ENCODE assay signal across 9 cellular contexts in the genomic region with DNA sequence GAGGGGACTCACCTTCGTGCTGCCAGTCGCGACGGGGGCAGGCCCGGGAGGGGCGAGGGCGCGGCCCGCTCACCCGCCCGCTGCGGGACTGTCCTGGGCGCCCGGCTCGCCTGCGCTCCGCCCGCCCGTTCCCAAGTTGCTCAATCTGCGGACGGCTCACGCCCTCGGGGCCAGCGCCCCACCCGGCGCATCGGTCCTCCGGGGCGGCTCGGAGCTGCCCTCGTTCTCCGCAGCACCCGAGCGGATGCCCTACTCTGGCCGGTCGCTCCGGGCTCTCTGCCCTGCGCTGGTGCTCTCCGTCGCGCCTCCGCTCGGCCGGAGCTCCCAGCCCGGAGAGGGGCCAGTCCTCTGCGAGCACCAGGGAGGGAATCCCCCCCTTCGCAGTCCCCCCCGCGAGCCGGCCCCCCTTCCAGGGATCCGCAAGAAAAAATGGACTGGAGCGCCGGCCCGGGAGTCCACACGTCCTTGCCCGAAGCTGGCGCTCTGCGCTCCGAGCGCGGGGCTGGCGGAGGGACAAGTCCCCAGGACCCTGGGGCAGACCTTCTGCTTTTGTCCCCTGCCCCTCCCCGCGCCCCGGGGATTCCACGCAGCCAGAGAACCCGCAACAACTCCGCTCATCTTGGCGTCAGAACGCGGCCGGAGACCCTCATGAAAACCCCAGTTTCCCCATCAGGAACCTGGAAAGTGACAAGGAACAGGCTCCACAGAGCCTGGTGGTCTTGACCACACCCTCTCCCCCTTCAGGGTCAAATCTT.
DNase-seq lines count a peak whose midpoint lies in the region; ATAC-seq lines count a peak whose summit lies in the region.
"Had no signal": no experiment of that assay in that cellular context is flagged by ENCODE, and none has a peak within 500 bp of the region (broad histone marks: within the 10 kb centered on the region; RNA-seq: fewer than 3 reads in every experiment).

A gene with protein sequence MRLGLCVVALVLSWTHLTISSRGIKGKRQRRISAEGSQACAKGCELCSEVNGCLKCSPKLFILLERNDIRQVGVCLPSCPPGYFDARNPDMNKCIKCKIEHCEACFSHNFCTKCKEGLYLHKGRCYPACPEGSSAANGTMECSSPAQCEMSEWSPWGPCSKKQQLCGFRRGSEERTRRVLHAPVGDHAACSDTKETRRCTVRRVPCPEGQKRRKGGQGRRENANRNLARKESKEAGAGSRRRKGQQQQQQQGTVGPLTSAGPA (minus strand): TSS at position 339 of the 755 bp plus-strand sequence. CDS start 5,231 bp downstream, outside the sequence.

- H3K4me1 Mint-ChIP-seq in activated naive CD8-positive, alpha-beta T cell (ENCODE audit: low read depth), result peaks cover 10% of the 10 kb centered on the region

- peaks cover 55 to 57% of the 10 kb centered on the region in 2 donors for H3K27me3 ChIP-seq in stomach smooth muscle (ENCODE audit: control insufficient read depth in 1 of 2, insufficient read depth in 2 of 2, low read length in 2 of 2)

- H3K36me3 Mint-ChIP-seq in activated naive CD8-positive, alpha-beta T cell, result no peaks in the 10 kb centered on the region

- H3K4me3 ChIP-seq in iPS-18c (ENCODE audit: insufficient read depth, low read depth, low read length) (peak within 1 kb of the TSS; percentile 55), stomach smooth muscle (ENCODE audit: low read length in 2 of 2) (peak within 1 kb of the TSS; percentile 25 to 62)

- DNase-seq in NCI-H82 (lab: John Stamatoyannopoulos, UW) (peak; percentile 51), NCI-H82 treated with DMSO at 0.1 percent for 48 hours (lab: John Stamatoyannopoulos, UW; ENCODE audit: unreplicated experiment) (no peak)
- no peak for DNase-seq in activated naive CD4-positive, alpha-beta T cell treated with Interleukin-2 at 50 U/mL for 16 hours
- DNase-seq: activated CD8-positive, alpha-beta memory T cell treated with anti-CD3 and anti-CD28 coated beads, Interleukin-2, amount 50 U/mL, for 48 hours had no signal

- H3K9me3 ChIP-seq in iPS-18c (ENCODE audit: control insufficient read depth, insufficient read depth, low read length) (no peaks in the 10 kb centered on the region), stomach smooth muscle (ENCODE audit: control insufficient read depth in 2 of 2, low read length in 2 of 2) (no peaks in the 10 kb centered on the region)

- no peak for ATAC-seq in GM21360 (IDR thresholded peaks at IDR 0.05; ENCODE audit: unreplicated experiment)
- no peak for ATAC-seq in GM19463 (IDR thresholded peaks at IDR 0.05; ENCODE audit: unreplicated experiment)

- no peak within 1 kb of the TSS for H3K27ac Mint-ChIP-seq in activated naive CD8-positive, alpha-beta T cell

- H3K27me3 Mint-ChIP-seq in activated naive CD8-positive, alpha-beta T cell, result peaks cover 54% of the 10 kb centered on the region

- H3K36me3 ChIP-seq in stomach smooth muscle (ENCODE audit: control insufficient read depth in 2 of 2, insufficient read depth in 2 of 2, low read length in 2 of 2), result no peaks in the 10 kb centered on the region

- H3K27ac ChIP-seq in stomach smooth muscle (ENCODE audit: low read length), result no peak within 1 kb of the TSS

- H3K4me1 ChIP-seq in stomach smooth muscle (ENCODE audit: control insufficient read depth, insufficient read depth, low read length), result peaks cover 11% of the 10 kb centered on the region

- H3K9me3 Mint-ChIP-seq in activated naive CD8-positive, alpha-beta T cell (ENCODE audit: low read depth), result no peaks in the 10 kb centered on the region

- peak within 1 kb of the TSS; percentile 69 for H3K4me3 Mint-ChIP-seq in activated naive CD8-positive, alpha-beta T cell

- H3K9ac ChIP-seq in stomach smooth muscle (ENCODE audit: low read length in 2 of 2), result no peak within 1 kb of the TSS
